Comparison of ENCODE assay signal across 19 cellular contexts in the genomic region with DNA sequence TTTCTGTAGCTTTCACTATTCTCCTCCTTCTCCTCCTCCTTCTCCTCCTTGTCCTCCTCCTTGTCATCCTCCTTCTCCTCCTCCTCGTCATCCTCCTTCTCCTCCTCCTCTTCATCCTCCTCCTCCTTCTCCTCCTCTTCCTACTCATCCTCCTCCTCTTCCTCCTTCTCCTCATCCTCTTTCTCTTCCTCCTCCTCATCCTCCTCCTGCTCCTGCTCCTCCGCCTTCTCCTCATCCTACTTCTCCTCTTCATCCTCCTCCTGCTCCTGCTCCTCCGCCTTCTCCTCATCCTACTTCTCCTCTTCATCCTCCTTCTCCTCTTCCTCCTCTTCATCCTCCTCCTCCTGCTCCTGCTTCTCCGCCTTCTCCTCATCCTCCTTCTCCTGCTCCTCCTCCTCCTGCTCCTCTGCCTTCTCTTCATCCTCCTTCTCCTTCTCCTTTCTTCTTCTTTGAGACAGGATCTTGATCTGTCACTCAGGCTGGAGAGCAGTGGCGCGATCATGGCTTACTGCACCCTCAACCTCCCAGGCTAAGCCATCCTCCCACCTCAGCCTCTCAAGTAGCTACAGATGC. TPM values are rescaled to one million over a fixed set of nuclear protein-coding genes. Genes with fewer than 3 reads are reported as not detected.
DNase-seq lines count a peak whose midpoint lies in the region; ATAC-seq lines count a peak whose summit lies in the region.
"Had no signal": no experiment of that assay in that cellular context is flagged by ENCODE, and none has a peak within 500 bp of the region (broad histone marks: within the 10 kb centered on the region; RNA-seq: fewer than 3 reads in every experiment).

No MANE protein-coding gene starts in this region.

- intact Hi-C loops in left cardiac atrium (cut with DNase I): no loop called here

- H3K27ac Mint-ChIP-seq in stimulated activated effector memory CD8-positive, alpha-beta T cell treated with anti-CD3 and anti-CD28 coated beads, Interleukin-12 subunit alpha, Interleukin-12 subunit beta, amount 100 ng/mL, for 72 hours: peak overlapping the region; percentile 21
- H3K27ac Mint-ChIP-seq: B cell; CD4-positive, CD25-positive, alpha-beta regulatory T cell; CD8-positive, alpha-beta T cell; GM23338; H9; HFFc6 had no signal

- ATAC-seq in stimulated activated effector memory CD8-positive, alpha-beta T cell treated with anti-CD3 and anti-CD28 coated beads, Interleukin-12 subunit alpha, Interleukin-12 subunit beta, amount 100 ng/mL, for 72 hours: no peak
- ATAC-seq in left cardiac atrium: no peak
- ATAC-seq: CD8-positive, alpha-beta T cell; GM23338; HCT116 had no signal

- no peaks in the 10 kb centered on the region for H3K9me3 Mint-ChIP-seq in stimulated activated effector memory CD8-positive, alpha-beta T cell treated with anti-CD3 and anti-CD28 coated beads, Interleukin-12 subunit alpha, Interleukin-12 subunit beta, amount 100 ng/mL, for 72 hours
- H3K9me3 Mint-ChIP-seq: CD4-positive, CD25-positive, alpha-beta regulatory T cell; CD8-positive, alpha-beta T cell; HFFc6 had no signal

- H3K36me3 Mint-ChIP-seq in stimulated activated effector memory CD8-positive, alpha-beta T cell treated with anti-CD3 and anti-CD28 coated beads, Interleukin-12 subunit alpha, Interleukin-12 subunit beta, amount 100 ng/mL, for 72 hours: peaks cover 5% of the 10 kb centered on the region
- H3K36me3 Mint-ChIP-seq: CD4-positive, CD25-positive, alpha-beta regulatory T cell; CD8-positive, alpha-beta T cell had no signal

- no peak overlapping the region for H3K4me3 Mint-ChIP-seq in stimulated activated effector memory CD8-positive, alpha-beta T cell treated with anti-CD3 and anti-CD28 coated beads, Interleukin-12 subunit alpha, Interleukin-12 subunit beta, amount 100 ng/mL, for 72 hours
- H3K4me3 Mint-ChIP-seq: B cell; CD4-positive, CD25-positive, alpha-beta regulatory T cell; CD8-positive, alpha-beta T cell; GM23338; H9; HFFc6 had no signal

- peaks cover 9% of the 10 kb centered on the region for H3K4me1 Mint-ChIP-seq in stimulated activated effector memory CD8-positive, alpha-beta T cell treated with anti-CD3 and anti-CD28 coated beads, Interleukin-12 subunit alpha, Interleukin-12 subunit beta, amount 100 ng/mL, for 72 hours
- H3K4me1 Mint-ChIP-seq: GM23338 had no signal

- DNase-seq in DMS79 (lab: John Stamatoyannopoulos, UW) (peak; percentile 64), DMS79 treated with DMSO at 0.1 percent for 48 hours (lab: John Stamatoyannopoulos, UW) (no peak), left kidney (ENCODE audit: low read depth, low spot score) (peak; percentile 71), left cardiac atrium (no peak), NCI-H2081 (lab: John Stamatoyannopoulos, UW) (no peak)
- DNase-seq in stimulated activated effector memory CD8-positive, alpha-beta T cell treated with anti-CD3 and anti-CD28 coated beads, Interleukin-12 subunit alpha, Interleukin-12 subunit beta, amount 100 ng/mL, for 72 hours (ENCODE audit: low spot score in 2 of 2): no peak
- DNase-seq in activated CD8-positive, alpha-beta memory T cell treated with anti-CD3 and anti-CD28 coated beads, Interleukin-2, amount 50 U/mL, for 48 hours: no peak
- DNase-seq: Caco-2; CD4-positive, CD25-positive, alpha-beta regulatory T cell; CD8-positive, alpha-beta T cell; DMS153; GF-D8; H9; HFFc6 had no signal

RNA-seq across cellular contexts. Expression of a gene that starts 36.3 kb away (rescaled TPM):
- 10 to 100 TPM; 24.4 to 30.6 TPM for total RNA-seq in left cardiac atrium
- total RNA-seq: B cell; CD4-positive, CD25-positive, alpha-beta regulatory T cell; CD8-positive, alpha-beta T cell had no signal

RNA-seq across cellular contexts. Expression of a gene that starts 38.7 kb away (rescaled TPM):
- total RNA-seq in left cardiac atrium: 100 to 1,000 TPM; 480 to 499 TPM
- total RNA-seq: B cell; Caco-2; CD4-positive, CD25-positive, alpha-beta regulatory T cell; CD8-positive, alpha-beta T cell; Daoy; H4; HFFc6 had no signal

Comparison
In these comparisons a context has a peak if more than half of its experiments do, and no peak if none do; other contexts are left out.
1. DNase-seq: peak in DMS79 (single experiment) and left kidney (single experiment); none in DMS79 treated with DMSO at 0.1 percent for 48 hours (single experiment), stimulated activated effector memory CD8-positive, alpha-beta T cell treated with anti-CD3 and anti-CD28 coated beads, Interleukin-12 subunit alpha, Interleukin-12 subunit beta, amount 100 ng/mL, for 72 hours (0 of 2), left cardiac atrium (single experiment), activated CD8-positive, alpha-beta memory T cell treated with anti-CD3 and anti-CD28 coated beads, Interleukin-2, amount 50 U/mL, for 48 hours (single experiment) and NCI-H2081 (0 of 2).